13 cellular contexts compared by ENCODE assay signal in genomic region chr18:37956902-37957301, GRCh38.
"Had no signal": no experiment of that assay in that cellular context is flagged by ENCODE, and none has a peak within 500 bp of the region (broad histone marks: within the 10 kb centered on the region; RNA-seq: fewer than 3 reads in every experiment).

No MANE protein-coding gene starts in this region.

- ATAC-seq: activated CD4-positive, alpha-beta T cell treated with anti-CD3 and anti-CD28 coated beads for 36 hours; effector memory CD8-positive, alpha-beta T cell; foreskin keratinocyte; left cardiac atrium; stimulated activated effector memory CD8-positive, alpha-beta T cell treated with anti-CD3 and anti-CD28 coated beads, Interleukin-12 subunit alpha, Interleukin-12 subunit beta, amount 100 ng/mL, for 72 hours had no signal

- H3K4me3 ChIP-seq: lower lobe of right lung, thyroid gland had no signal

- DNase-seq: activated CD4-positive, alpha-beta memory T cell treated with anti-CD3 and anti-CD28 coated beads for 36 hours; activated CD4-positive, alpha-beta T cell treated with anti-CD3 and anti-CD28 coated beads for 36 hours; activated naive CD4-positive, alpha-beta T cell treated with anti-CD3 and anti-CD28 coated beads, Interleukin-2, amount 50 U/mL, for 16 hours; activated T-cell treated with anti-CD3 and anti-CD28 coated beads, Interleukin-2, amount 50 U/mL, for 24 hours; dermis blood vessel endothelial cell; effector memory CD8-positive, alpha-beta T cell; foreskin keratinocyte; left cardiac atrium; lower lobe of right lung; nephron progenitor cell; occipital lobe; thyroid gland had no signal
